ENCODE assay signal across 29 cellular contexts in the genomic region with DNA sequence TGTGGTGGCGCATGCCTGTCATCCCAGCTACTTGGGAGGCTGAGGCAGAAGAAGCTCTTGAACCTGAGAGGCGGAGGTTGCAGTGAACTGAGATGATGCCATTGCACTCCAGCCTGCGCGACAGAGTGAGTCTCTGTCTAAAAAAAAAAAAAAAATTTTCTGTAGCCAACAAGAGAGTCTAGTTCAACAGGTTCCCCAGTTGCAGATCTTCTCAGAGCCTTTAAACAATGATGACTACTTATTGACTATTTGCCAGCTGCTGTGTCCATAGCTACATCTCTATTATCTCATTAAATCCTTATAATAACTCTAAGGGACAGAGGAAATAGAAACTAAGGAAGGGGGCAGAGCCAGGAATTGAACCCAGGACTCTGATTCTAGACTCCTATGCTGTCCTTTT. TPM values are rescaled to one million over a fixed set of nuclear protein-coding genes. Genes with fewer than 3 reads are reported as not detected.
"Had no signal": no experiment of that assay in that cellular context is flagged by ENCODE, and none has a peak within 500 bp of the region (broad histone marks: within the 10 kb centered on the region; RNA-seq: fewer than 3 reads in every experiment).

No MANE protein-coding gene starts in this region.

- H3K36me3 ChIP-seq: adrenal gland, ascending aorta, brain microvascular endothelial cell, pancreas, stomach, suprapubic skin, tibial nerve, uterus, WERI-Rb-1 had no signal

- H3K27ac ChIP-seq: adrenal gland, ascending aorta, brain microvascular endothelial cell, coronary artery, foreskin keratinocyte, pancreas, skin epidermis, stomach, suprapubic skin, tibial nerve, uterus, WERI-Rb-1 had no signal

- H3K9me3 Mint-ChIP-seq: activated T-helper 17 cell treated with anti-CD3 and anti-CD28 coated beads, Interleukin-2, amount 50 U/mL, for 72 hours; nephron progenitor cell; stimulated activated memory B cell treated with anti-CD40 and anti-IgM and Interleukin-4, amounts not matched to agents 10 μg/mL and 1 μg/mL and 100 μg/mL, for 72 hours had no signal

- H3K27me3 ChIP-seq: brain microvascular endothelial cell, foreskin keratinocyte, pancreas had no signal

- DNase-seq: activated CD4-positive, alpha-beta T cell treated with anti-CD3 and anti-CD28 coated beads for 1 hour; activated CD4-positive, alpha-beta T cell treated with anti-CD3 and anti-CD28 coated beads, Interleukin-2, amount 50 U/mL, for 1 hour; activated CD8-positive, alpha-beta T cell treated with anti-CD3 and anti-CD28 coated beads, Interleukin-2, amount 10 ng/mL, durations not matched to agents 7 days and 5 days; adrenal gland; brain microvascular endothelial cell; erythroblast; foreskin keratinocyte; glutamatergic neuron; hippocampal formation; mesenchymal stem cell; mucosa of descending colon; nephron progenitor cell; pancreas; right cardiac atrium; stimulated activated CD4-positive, alpha-beta T cell treated with anti-CD3 and anti-CD28 coated beads, Interleukin-15, amount 100 ng/mL, for 24 hours; stomach; T-helper 1 cell; uterus; WERI-Rb-1 had no signal

- H3K4me3 ChIP-seq: adrenal gland, ascending aorta, coronary artery, mucosa of descending colon, pancreas, skin epidermis, stomach, suprapubic skin, tibial nerve, uterus had no signal

- H3K27ac Mint-ChIP-seq: activated CD8-positive, alpha-beta T cell treated with anti-CD3 and anti-CD28 coated beads, Interleukin-2, amount 10 ng/mL, durations not matched to agents 7 days and 5 days; activated naive CD8-positive, alpha-beta T cell; activated T-helper 17 cell treated with anti-CD3 and anti-CD28 coated beads, Interleukin-2, amount 50 U/mL, for 72 hours; nephron progenitor cell; stimulated activated memory B cell treated with anti-CD40 and anti-IgM and Interleukin-4, amounts not matched to agents 10 μg/mL and 1 μg/mL and 100 μg/mL, for 72 hours had no signal

- H3K36me3 Mint-ChIP-seq: activated naive CD8-positive, alpha-beta T cell; stimulated activated memory B cell treated with anti-CD40 and anti-IgM and Interleukin-4, amounts not matched to agents 10 μg/mL and 1 μg/mL and 100 μg/mL, for 72 hours had no signal

- H3K4me1 ChIP-seq: adrenal gland, ascending aorta, uterus had no signal

- H3K4me3 Mint-ChIP-seq: activated CD8-positive, alpha-beta T cell treated with anti-CD3 and anti-CD28 coated beads, Interleukin-2, amount 10 ng/mL, durations not matched to agents 7 days and 5 days; activated naive CD8-positive, alpha-beta T cell; activated T-helper 17 cell treated with anti-CD3 and anti-CD28 coated beads, Interleukin-2, amount 50 U/mL, for 72 hours; nephron progenitor cell; stimulated activated memory B cell treated with anti-CD40 and anti-IgM and Interleukin-4, amounts not matched to agents 10 μg/mL and 1 μg/mL and 100 μg/mL, for 72 hours had no signal

- ATAC-seq: activated CD8-positive, alpha-beta T cell treated with anti-CD3 and anti-CD28 coated beads, Interleukin-2, amount 10 ng/mL, durations not matched to agents 7 days and 5 days; activated T-helper 17 cell treated with anti-CD3 and anti-CD28 coated beads, Interleukin-2, amount 50 U/mL, for 72 hours; foreskin keratinocyte; mucosa of descending colon; pancreas; right cardiac atrium; stimulated activated memory B cell treated with anti-CD40 and anti-IgM and Interleukin-4, amounts not matched to agents 10 μg/mL and 1 μg/mL and 100 μg/mL, for 72 hours had no signal

- H3K9me3 ChIP-seq: adrenal gland, ascending aorta, mucosa of descending colon, pancreas, stomach, suprapubic skin, tibial nerve, uterus had no signal

RNA-seq across cellular contexts. Expression of gene MYL2, which starts 15.2 kb away (rescaled TPM):
- total RNA-seq: activated CD8-positive, alpha-beta T cell treated with anti-CD3 and anti-CD28 coated beads, Interleukin-2, amount 10 ng/mL, durations not matched to agents 7 days and 5 days; activated T-helper 17 cell treated with anti-CD3 and anti-CD28 coated beads, Interleukin-2, amount 50 U/mL, for 72 hours; ascending aorta; foreskin keratinocyte; lower leg skin; pulmonary artery endothelial cell; suprapubic skin; tibial nerve had no signal
